8 cellular contexts compared by ENCODE assay signal in genomic region chr5:142143878-142144277, GRCh38. TPM values are rescaled to one million over a fixed set of nuclear protein-coding genes. Genes with fewer than 3 reads are reported as not detected.
DNase-seq lines count a peak whose midpoint lies in the region; ATAC-seq and TF ChIP-seq lines count a peak whose summit lies in the region.

No MANE protein-coding gene starts in this region.

- intact Hi-C loops in A673 (cut with micrococcal nuclease; ENCODE audit: unreplicated experiment): loop anchor here (1.0 to 10.0 kb wide), 5 partner anchors 132 to 477 kb away; partner anchors contain the start of gene GNPDA1
- intact Hi-C loops in head of caudate nucleus (cut with DNase I): loop anchor here (5.0 kb wide), 3 partner anchors 132 to 452 kb away; partner anchors contain the start of gene GNPDA1

- no peak overlapping the region for H2AFZ ChIP-seq in osteoblast (ENCODE audit: low read length)

- no peak overlapping the region for H3K4me2 ChIP-seq in osteoblast (ENCODE audit: insufficient read depth, low read length)

- POLR2A ChIA-PET in A673 (lab: Charles Lee; ENCODE audit: low non-redundant PET): no interaction called here

- BruUV-seq in A673 (replicated peaks; lab: Mats Ljungman, UMichigan): no TSS peak

- H3K36me3 ChIP-seq in A673 (ENCODE audit: insufficient read depth, low read length, poor library complexity, severe bottlenecking): peaks cover 32% of the 10 kb centered on the region
- peaks cover 65% of the 10 kb centered on the region for H3K36me3 ChIP-seq in osteoblast (ENCODE audit: insufficient read depth, low read length)

- no peaks in the 10 kb centered on the region for H3K27me3 ChIP-seq in A673 (replicated peaks; ENCODE audit: insufficient read depth, low read depth, low read length, poor library complexity)
- no peaks in the 10 kb centered on the region for H3K27me3 ChIP-seq in osteoblast (ENCODE audit: insufficient read depth, low read length)

- DNase-seq in A673 (ENCODE audit: low spot score): peak; percentile 63
- DNase-seq in OCI-M1 (lab: John Stamatoyannopoulos, UW): peak; percentile 55
- no peak for DNase-seq in osteoblast (ENCODE audit: insufficient read length, low spot score, missing footprints)
- no peak for DNase-seq in head of caudate nucleus

- H3K4me1 ChIP-seq in A673 (ENCODE audit: insufficient read depth, low read length, poor library complexity, severe bottlenecking): no peaks in the 10 kb centered on the region
- H3K4me1 ChIP-seq in osteoblast (ENCODE audit: insufficient read depth, low read length): no peaks in the 10 kb centered on the region

- H3K79me2 ChIP-seq in osteoblast (ENCODE audit: insufficient read depth, low read length): no peaks in the 10 kb centered on the region

- H4K20me1 ChIP-seq in osteoblast (ENCODE audit: insufficient read depth, low read length): peaks cover 6% of the 10 kb centered on the region

- H3K9me3 ChIP-seq in A673 (ENCODE audit: low read depth, low read length, poor library complexity, severe bottlenecking): no peaks in the 10 kb centered on the region
- H3K9me3 ChIP-seq in osteoblast (ENCODE audit: low read depth, low read length): no peaks in the 10 kb centered on the region

- TF ChIP-seq CTCF in A673 (conservative IDR thresholded peaks at IDR 0.05; ENCODE audit: low read depth, low read length) (peak; percentile 63; the same call in 1 of the 2 replicates), GM12873 (IDR thresholded peaks at IDR 0.05; ENCODE audit: insufficient read depth, low read depth, low read length, missing control alignments) (peak; percentile 50), osteoblast (IDR thresholded peaks at IDR 0.05; ENCODE audit: extremely low read depth, low read depth, low read length) (peak; percentile 62)

- CTCF ChIA-PET in A673 (lab: Charles Lee): interaction anchor here (0.7 to 1.6 kb wide), 5 partner anchors 128 to 552 kb away, joined by 3 to 7 read pairs (median 5); no protein-coding TSS in a partner anchor

- ATAC-seq in esophagus mucosa: peak; percentile 55
- ATAC-seq in GM21737 (IDR thresholded peaks at IDR 0.05; ENCODE audit: unreplicated experiment): no peak
- ATAC-seq in GM21360 (IDR thresholded peaks at IDR 0.05; ENCODE audit: unreplicated experiment): no peak

- H3K27ac ChIP-seq in A673 (ENCODE audit: low read depth, low read length, poor library complexity, severe bottlenecking): no peak overlapping the region
- no peak overlapping the region for H3K27ac ChIP-seq in osteoblast (ENCODE audit: low read depth, low read length)

- no peak overlapping the region for H3K4me3 ChIP-seq in A673 (ENCODE audit: low read depth, low read length, poor library complexity, severe bottlenecking)
- no peak overlapping the region for H3K4me3 ChIP-seq in osteoblast (ENCODE audit: insufficient read depth, low read length)

RNA-seq across cellular contexts. Expression of gene NDFIP1, which starts 35.3 kb away (rescaled TPM):
- total RNA-seq in A673 (2021) (47.6 and 49.3 TPM in 2 replicates), esophagus mucosa (30.7 TPM), osteoblast (87.5 and 115 TPM in 2 replicates)

Comparison
In these comparisons a context has a peak if more than half of its experiments do, and no peak if none do; other contexts are left out.
1. DNase-seq: peak in A673 (single experiment) and OCI-M1 (single experiment); none in osteoblast (single experiment) and head of caudate nucleus (0 of 42).
2. Peak in every context shown above with its lines, with median percentiles within 50 percentile points of each other: CTCF ChIP-seq.